In genomic region chr19:34173145-34173956, GRCh38 we compare ENCODE assay signal across 8 cellular contexts. TPM values are rescaled to one million over a fixed set of nuclear protein-coding genes. Genes with fewer than 3 reads are reported as not detected.
DNase-seq lines count a peak whose midpoint lies in the region; ATAC-seq, FAIRE-seq and TF ChIP-seq lines count a peak whose summit lies in the region.

No MANE protein-coding gene starts in this region.

- peak; percentile 74 to 75 for TF ChIP-seq POLR2A in HepG2 (IDR thresholded peaks at IDR 0.05; ENCODE audit: insufficient read depth in 1 of 2, low read depth in 2 of 2, low read length in 2 of 2)

- in situ Hi-C loops in HepG2 (cut with HindIII; ENCODE audit: extremely low pct_ligation_motif_present, low pct_unique_long_range_greater_than_20kb), result no loop called here

- FAIRE-seq in HepG2 (lab: Jason Lieb, UNC), result peak; percentile 37

- H3K9ac ChIP-seq in HepG2 (ENCODE audit: insufficient read depth, low read depth, low read length), result peak overlapping the region; percentile 100

- no peaks in the 10 kb centered on the region for H3K9me3 ChIP-seq in HepG2 (ENCODE audit: low read length)

- peaks cover 1 to 12% of the 10 kb centered on the region in 2 experiments; a peak in 2 of 5 replicates for H3K36me3 ChIP-seq in HepG2 (replicated peaks in 1 of 2; ENCODE audit: control insufficient read depth in 1 of 2, insufficient read depth in 2 of 2, low read length in 2 of 2)

- H3K4me1 ChIP-seq in HepG2 (ENCODE audit: insufficient read depth, low read length), result peaks cover 67% of the 10 kb centered on the region

- peak overlapping the region; percentile 96 for H3K27ac ChIP-seq in cingulate gyrus (ENCODE audit: low read depth, low read length)
- peak overlapping the region; percentile 97 for H3K27ac ChIP-seq in HepG2 (ENCODE audit: extremely low read length, insufficient read depth, low read length)

- intact Hi-C loops in HepG2 (cut with micrococcal nuclease; ENCODE audit: unreplicated experiment), result no loop called here

- H3K4me1 Mint-ChIP-seq in stimulated activated naive B cell treated with anti-CD40 and anti-IgM and Interleukin-4, amounts not matched to agents 10 μg/mL and 1 μg/mL and 100 μg/mL, for 72 hours, result peaks cover 17 to 47% of the 10 kb centered on the region in 2 donors

- POLR2A ChIA-PET in HepG2 (lab: Yijun Ruan, JAX), result interaction anchor here (0.7 to 1.7 kb wide), 7 partner anchors 9 to 369 kb away, joined by 3 to 8 read pairs (median 4); no protein-coding TSS in a partner anchor

- peak overlapping the region; percentile 96 for H3K27ac Mint-ChIP-seq in stimulated activated naive B cell treated with anti-CD40 and anti-IgM and Interleukin-4, amounts not matched to agents 10 μg/mL and 1 μg/mL and 100 μg/mL, for 72 hours

- WGBS in HepG2 (ENCODE audit: low lambda C conversion rate), result 1% methylated on average over 18 of the region's 26 CpGs

- TSS peak; percentile 60 for BruUV-seq in HepG2 (replicated peaks; lab: Mats Ljungman, UMichigan)

- DNase-seq in D341Med (ENCODE audit: low spot score) (peak; percentile 36), HS-5 (ENCODE audit: low read depth) (peak; percentile 38), SW 1271 (lab: John Stamatoyannopoulos, UW) (peak; percentile 46 to 52), HepG2 (ENCODE audit: low spot score) (peak; percentile 82), inferior parietal cortex (ENCODE audit: extremely low spot score) (no peak)
- no peak for DNase-seq in stimulated activated naive B cell treated with anti-CD40 and anti-IgM and Interleukin-4, amounts not matched to agents 10 μg/mL and 1 μg/mL and 100 μg/mL, for 72 hours

- peak; percentile 63 for ATAC-seq in HepG2
- no peak for ATAC-seq in stimulated activated naive B cell treated with anti-CD40 and anti-IgM and Interleukin-4, amounts not matched to agents 10 μg/mL and 1 μg/mL and 100 μg/mL, for 72 hours (replicated peaks)
- ATAC-seq in GM19324 (IDR thresholded peaks at IDR 0.05; ENCODE audit: low FRiP score, unreplicated experiment), result no peak

- no peak overlapping the region for H2AFZ ChIP-seq in HepG2 (ENCODE audit: low read length)

- H3K27me3 Mint-ChIP-seq in stimulated activated naive B cell treated with anti-CD40 and anti-IgM and Interleukin-4, amounts not matched to agents 10 μg/mL and 1 μg/mL and 100 μg/mL, for 72 hours, result no peaks in the 10 kb centered on the region

- TF ChIP-seq EP300 in HepG2 (IDR thresholded peaks at IDR 0.05; ENCODE audit: low read depth in 2 of 2, low read length in 2 of 2) (peak in 1 of 2 experiments; percentile 37; a peak in 1 of 4 replicates), HepG2 (CRISPR knock-in tag; IDR thresholded peaks at IDR 0.05; ENCODE audit: borderline replicate concordance) (peak; percentile 58)

- no peaks in the 10 kb centered on the region; a peak in 1 of 5 replicates for H3K27me3 ChIP-seq in HepG2 (ENCODE audit: control insufficient read depth in 1 of 2, insufficient read depth in 2 of 2, low read length in 2 of 2)

- peak overlapping the region; percentile 78 for H3K4me2 ChIP-seq in HepG2 (ENCODE audit: low read depth, low read length)

- no peaks in the 10 kb centered on the region for H3K9me3 Mint-ChIP-seq in stimulated activated naive B cell treated with anti-CD40 and anti-IgM and Interleukin-4, amounts not matched to agents 10 μg/mL and 1 μg/mL and 100 μg/mL, for 72 hours

- H4K20me1 ChIP-seq in HepG2 (ENCODE audit: insufficient read depth, low read length), result peaks cover 44% of the 10 kb centered on the region

- no peak for TF ChIP-seq CTCF in HepG2 (CRISPR knock-in tag; IDR thresholded peaks at IDR 0.05)

- peaks cover 10% of the 10 kb centered on the region in 2 donors for H3K36me3 Mint-ChIP-seq in stimulated activated naive B cell treated with anti-CD40 and anti-IgM and Interleukin-4, amounts not matched to agents 10 μg/mL and 1 μg/mL and 100 μg/mL, for 72 hours

- peaks cover 69% of the 10 kb centered on the region for H3K79me2 ChIP-seq in HepG2 (ENCODE audit: insufficient read depth, low read length)

- H3K4me3 ChIP-seq in HepG2 (replicated peaks in 1 of 3; ENCODE audit: insufficient read depth in 1 of 3, low read depth in 2 of 3, low read length in 3 of 3), result peak overlapping the region; percentile 87 to 100 (median 98)

- TF ChIP-seq RAD21 in HepG2 (CRISPR knock-in tag; IDR thresholded peaks at IDR 0.05), result no peak

- H3K4me3 Mint-ChIP-seq in stimulated activated naive B cell treated with anti-CD40 and anti-IgM and Interleukin-4, amounts not matched to agents 10 μg/mL and 1 μg/mL and 100 μg/mL, for 72 hours, result peak overlapping the region; percentile 90 to 97

- CTCF ChIA-PET in HepG2 (lab: Yijun Ruan, JAX; ENCODE audit: low intra/inter-chr PET ratio, low total read pairs), result no interaction called here

TF ChIP-seq in HepG2, 621 proteins besides CTCF, POLR2A, EP300 and RAD21 (continues in another document):
- TF ChIP-seq NFIC (IDR thresholded peaks at IDR 0.05; ENCODE audit: low read length) (peak; percentile 41; the same call in 1 of the 2 replicates), CEBPG (CRISPR knock-in tag; IDR thresholded peaks at IDR 0.05) (peak; percentile 90), MLLT10 (CRISPR knock-in tag; IDR thresholded peaks at IDR 0.05) (0 out of 2 replicates have a peak, but pooled peaks have one; percentile 68), ZNF281 (CRISPR knock-in tag; IDR thresholded peaks at IDR 0.05; ENCODE audit: borderline replicate concordance) (no peak), SAP130 (CRISPR knock-in tag; IDR thresholded peaks at IDR 0.05; ENCODE audit: low read depth) (peak; percentile 76), IKZF5 (CRISPR knock-in tag; IDR thresholded peaks at IDR 0.05) (peak; percentile 73; the same call in 1 of the 2 replicates), ZNF317 (CRISPR knock-in tag; IDR thresholded peaks at IDR 0.05) (peak; percentile 64; the same call in 1 of the 2 replicates)

RNA-seq across cellular contexts. Expression of gene LSM14A, which starts 1.0 kb away (rescaled TPM):
- total RNA-seq in HepG2 (2016; rRNA removed; fragmentation: Illumina TruSeq; extraction: Trizol), result 83.6 and 109 TPM in 2 replicates
- 79.6 and 86.8 TPM in 2 replicates for total RNA-seq in HepG2 (2016; cell fraction: cytosol; rRNA removed; fragmentation: Illumina TruSeq; extraction: Trizol; ENCODE audit: low read depth)
- 89.2 and 94.7 TPM in 2 replicates for total RNA-seq in HepG2 (2016; cell fraction: insoluble cytoplasmic fraction; rRNA removed; fragmentation: Illumina TruSeq; extraction: Trizol)
- total RNA-seq in HepG2 (2016; cell fraction: membrane; rRNA removed; fragmentation: Illumina TruSeq; extraction: Trizol), result 169 and 188 TPM in 2 replicates
- total RNA-seq in HepG2 (2016; cell fraction: nucleus; rRNA removed; fragmentation: Illumina TruSeq; extraction: Trizol), result 40.2 and 49.9 TPM in 2 replicates
- polyA plus RNA-seq in HepG2 (2011; rRNA removed), result 62.4 and 77.0 TPM in 2 replicates
- polyA plus RNA-seq in HepG2 (2011; cell fraction: cytosol; rRNA removed), result 52.2 and 64.2 TPM in 2 replicates
- 37.8 and 45.4 TPM in 2 replicates for polyA plus RNA-seq in HepG2 (2011; cell fraction: nucleus; rRNA removed)
- 77.5 and 77.9 TPM in 2 replicates for polyA plus RNA-seq in HepG2 (2012)
- 124 and 135 TPM in 2 replicates for polyA plus RNA-seq in HepG2 (2016; cell fraction: cytosol; fragmentation: Illumina TruSeq; extraction: Trizol; ENCODE audit: low read depth)
- polyA plus RNA-seq in HepG2 (2016; cell fraction: insoluble cytoplasmic fraction; fragmentation: Illumina TruSeq; extraction: Trizol; ENCODE audit: low read depth), result 149 and 181 TPM in 2 replicates
- 172 and 199 TPM in 2 replicates for polyA plus RNA-seq in HepG2 (2016; cell fraction: membrane; fragmentation: Illumina TruSeq; extraction: Trizol; ENCODE audit: low read depth)
- 67.0 and 73.1 TPM in 2 replicates for polyA plus RNA-seq in HepG2 (2016; cell fraction: nucleus; fragmentation: Illumina TruSeq; extraction: Trizol; ENCODE audit: insufficient read depth, low read depth)
- 166 and 255 TPM in 2 replicates for polyA minus RNA-seq in HepG2 (2011; rRNA and poly(A)+ RNA removed; ENCODE audit: low replicate concordance)
- polyA minus RNA-seq in HepG2 (2011; cell fraction: cytosol; rRNA and poly(A)+ RNA removed), result 61.4 and 69.0 TPM in 2 replicates
- polyA minus RNA-seq in HepG2 (2011; cell fraction: nucleus; rRNA and poly(A)+ RNA removed), result 87.8 and 114 TPM in 2 replicates

Comparison
In these comparisons a context has a peak if more than half of its experiments do, and no peak if none do; other contexts are left out.
1. DNase-seq: peak in D341Med (single experiment), HS-5 (single experiment), SW 1271 (2 of 2) and HepG2 (single experiment); none in stimulated activated naive B cell treated with anti-CD40 and anti-IgM and Interleukin-4, amounts not matched to agents 10 μg/mL and 1 μg/mL and 100 μg/mL, for 72 hours (single experiment) and inferior parietal cortex (single experiment).